Comparison of ENCODE assay signal across 23 cellular contexts in genomic region chr6:43954311-43955131, GRCh38.
DNase-seq lines count a peak whose midpoint lies in the region; ATAC-seq, FAIRE-seq and TF ChIP-seq lines count a peak whose summit lies in the region.
"Had no signal": no experiment of that assay in that cellular context is flagged by ENCODE, and none has a peak within 500 bp of the region (broad histone marks: within the 10 kb centered on the region; RNA-seq: fewer than 3 reads in every experiment).

No MANE protein-coding gene starts in this region.

- POLR2A ChIA-PET in K562 (lab: Yijun Ruan, JAX), result interaction anchor here (0.6 to 1.9 kb wide), 5 partner anchors 13 to 383 kb away, joined by 3 to 4 read pairs (median 4); no protein-coding TSS in a partner anchor

- H3K36me3 ChIP-seq in DND-41 (ENCODE audit: insufficient read depth, low read length), result no peaks in the 10 kb centered on the region
- H3K36me3 ChIP-seq in K562 (ENCODE audit: control insufficient read depth, insufficient read depth, low read length), result no peaks in the 10 kb centered on the region; the same call in 2 of the 3 replicates
- H3K36me3 ChIP-seq in right atrium auricular region, result no peaks in the 10 kb centered on the region
- no peaks in the 10 kb centered on the region for H3K36me3 ChIP-seq in sigmoid colon
- H3K36me3 ChIP-seq: vagina had no signal

- peaks cover 4% of the 10 kb centered on the region for H3K9me1 ChIP-seq in K562 (ENCODE audit: control insufficient read depth, insufficient read depth, low read length)

- no TSS peak for BruUV-seq in K562 (replicated peaks; lab: Mats Ljungman, UMichigan)

- no peak overlapping the region for H2AFZ ChIP-seq in DND-41 (ENCODE audit: low read depth, low read length)
- H2AFZ ChIP-seq in K562 (ENCODE audit: low read depth, low read length), result no peak overlapping the region

- no peak overlapping the region for H3K4me2 ChIP-seq in DND-41 (ENCODE audit: insufficient read depth, low read length)
- no peak overlapping the region for H3K4me2 ChIP-seq in K562 (ENCODE audit: insufficient read depth, low read length)
- H3K4me2 ChIP-seq: KMS-11 had no signal

- H3K79me2 ChIP-seq in DND-41 (ENCODE audit: insufficient read depth, low read length) (no peaks in the 10 kb centered on the region), K562 (ENCODE audit: control insufficient read depth, insufficient read depth, low read length) (no peaks in the 10 kb centered on the region)

- H3K9me3 ChIP-seq in DND-41 (ENCODE audit: insufficient read depth, low read length, severe bottlenecking) (no peaks in the 10 kb centered on the region), K562 (replicated peaks; ENCODE audit: control insufficient read depth, insufficient read depth, low read depth, low read length) (peaks cover 19% of the 10 kb centered on the region), right atrium auricular region (no peaks in the 10 kb centered on the region), sigmoid colon (no peaks in the 10 kb centered on the region)
- H3K9me3 ChIP-seq: vagina had no signal

- CTCF ChIA-PET in K562 (lab: Yijun Ruan, JAX; ENCODE audit: low intra/inter-chr PET ratio), result no interaction called here

- TF ChIP-seq POLR2A in K562 (conservative IDR thresholded peaks at IDR 0.05) (no peak), sigmoid colon (IDR thresholded peaks at IDR 0.05) (no peak)

- DNase-seq in DND-41, result peak; percentile 2
- no peak for DNase-seq in K562 (ENCODE audit: extremely low read depth in 1 of 4, low spot score in 3 of 4)
- DNase-seq in right atrium auricular region (ENCODE audit: low spot score), result peak; percentile 67
- DNase-seq in osteocyte (ENCODE audit: extremely low spot score, unreplicated experiment), result peak; percentile 75
- no peak for DNase-seq in D721Med (ENCODE audit: insufficient read length, low spot score)
- no peak for DNase-seq in sigmoid colon
- no peak for DNase-seq in putamen (ENCODE audit: low spot score)
- DNase-seq: activated naive CD4-positive, alpha-beta T cell treated with Interleukin-2 at 50 U/mL for 16 hours; activated T-cell treated with anti-CD3 and anti-CD28 coated beads, Interleukin-2, amount 50 U/mL, for 24 hours; effector memory CD8-positive, alpha-beta T cell; MV-4-11; NCI-H187; NCI-H2227 treated with DMSO at 0.1 percent for 48 hours; NCI-H748 treated with DMSO at 0.1 percent for 48 hours; SHP77 treated with DMSO at 0.1 percent for 48 hours; stimulated activated CD4-positive, alpha-beta T cell treated with anti-CD3 and anti-CD28 coated beads, Interleukin-15, amount 100 ng/mL, for 24 hours; substantia nigra had no signal

- no peak overlapping the region for H3K4me3 Mint-ChIP-seq in osteocyte (ENCODE audit: unreplicated experiment)
- H3K4me3 Mint-ChIP-seq: activated T-cell treated with anti-CD3 and anti-CD28 coated beads, Interleukin-2, amount 50 U/mL, for 24 hours; effector memory CD8-positive, alpha-beta T cell had no signal

- FAIRE-seq in K562 (lab: Jason Lieb, UNC) (no peak), D721Med (lab: Jason Lieb, UNC) (no peak)
- FAIRE-seq: astrocyte had no signal

- H4K20me1 ChIP-seq in DND-41 (ENCODE audit: insufficient read depth, low read length) (no peaks in the 10 kb centered on the region), K562 (replicated peaks; ENCODE audit: control insufficient read depth, insufficient read depth, low read length) (no peaks in the 10 kb centered on the region)

- no peak overlapping the region for H3K4me3 ChIP-seq in DND-41 (ENCODE audit: low read depth in 1 of 2, low read length in 2 of 2)
- H3K4me3 ChIP-seq in K562, result no peak overlapping the region
- H3K4me3 ChIP-seq in right atrium auricular region, result no peak overlapping the region
- no peak overlapping the region for H3K4me3 ChIP-seq in sigmoid colon
- H3K4me3 ChIP-seq: vagina had no signal

- no peak for TF ChIP-seq EP300 in K562 (IDR thresholded peaks at IDR 0.05; ENCODE audit: low read length)
- TF ChIP-seq EP300 in sigmoid colon (IDR thresholded peaks at IDR 0.05), result no peak

- TF ChIP-seq CTCF in DND-41 (IDR thresholded peaks at IDR 0.05; ENCODE audit: borderline replicate concordance, extremely low read depth, low read length, poor library complexity, severe bottlenecking) (no peak), K562 (IDR thresholded peaks at IDR 0.05 in 2 of 3, conservative IDR thresholded peaks at IDR 0.05 in 1 of 3; ENCODE audit: insufficient read depth in 2 of 3, low read depth in 1 of 3, low read length in 3 of 3) (no peak), right atrium auricular region (IDR thresholded peaks at IDR 0.05) (no peak), osteocyte (IDR thresholded peaks at IDR 0.05) (no peak), D721Med (IDR thresholded peaks at IDR 0.05; ENCODE audit: insufficient read depth, missing control alignments) (no peak), sigmoid colon (IDR thresholded peaks at IDR 0.05) (no peak)

- WGBS in K562 (ENCODE audit: insufficient coverage, low coverage, missing lambda C conversion rate), result 80% methylated on average over 11 of the region's 12 CpGs
- WGBS in sigmoid colon, 2 donors, result 89 to 91% methylated on average over 12 of the region's 12 CpGs

- no peaks in the 10 kb centered on the region for H3K4me1 ChIP-seq in DND-41 (ENCODE audit: insufficient read depth, low read length)
- H3K4me1 ChIP-seq in K562 (replicated peaks in 1 of 2; ENCODE audit: control insufficient read depth in 2 of 2, insufficient read depth in 2 of 2, low read length in 2 of 2), result peaks cover 21 to 29% of the 10 kb centered on the region in 2 experiments
- peaks cover 0 to 28% of the 10 kb centered on the region in 2 donors for H3K4me1 ChIP-seq in right atrium auricular region
- H3K4me1 ChIP-seq in sigmoid colon, result no peaks in the 10 kb centered on the region
- H3K4me1 ChIP-seq: vagina had no signal

- intact Hi-C loops in K562 (cut with micrococcal nuclease) (loop anchor here (5.0 kb wide), 2 partner anchors 53 to 287 kb away; no protein-coding TSS in a partner anchor), sigmoid colon (cut with DNase I) (no loop called here)

- H3K27ac ChIP-seq in DND-41 (ENCODE audit: low read length), result no peak overlapping the region
- H3K27ac ChIP-seq in K562 (ENCODE audit: extremely low read depth, low read depth, low read length), result no peak overlapping the region
- peak overlapping the region; percentile 83 to 84 for H3K27ac ChIP-seq in right atrium auricular region
- no peak overlapping the region for H3K27ac ChIP-seq in sigmoid colon
- H3K27ac ChIP-seq: C4-2B, KMS-11, vagina had no signal

- TF ChIP-seq RAD21 in K562 (CRISPR knock-in tag; conservative IDR thresholded peaks at IDR 0.05 in 1 of 2, IDR thresholded peaks at IDR 0.05 in 1 of 2), result no peak

- peaks cover 3% of the 10 kb centered on the region for H3K4me1 Mint-ChIP-seq in osteocyte (ENCODE audit: unreplicated experiment)

- peaks cover 14% of the 10 kb centered on the region for H3K27me3 ChIP-seq in DND-41 (ENCODE audit: insufficient read depth, low read length, poor library complexity)
- H3K27me3 ChIP-seq in K562 (ENCODE audit: control insufficient read depth in 2 of 2, insufficient read depth in 2 of 2, low read length in 2 of 2), result no peaks in the 10 kb centered on the region
- H3K27me3 ChIP-seq in right atrium auricular region, result no peaks in the 10 kb centered on the region
- H3K27me3 ChIP-seq in sigmoid colon, result no peaks in the 10 kb centered on the region
- H3K27me3 ChIP-seq: vagina had no signal

- peaks cover 19% of the 10 kb centered on the region for H3K27me3 Mint-ChIP-seq in osteocyte (ENCODE audit: unreplicated experiment)

- no peak for ATAC-seq in DND-41 (ENCODE audit: insufficient read depth, low read depth)
- ATAC-seq in K562, result no peak
- no peak for ATAC-seq in HG02973 (IDR thresholded peaks at IDR 0.05; ENCODE audit: unreplicated experiment)
- ATAC-seq: effector memory CD8-positive, alpha-beta T cell; left colon had no signal

- H3K9me3 Mint-ChIP-seq in osteocyte (ENCODE audit: unreplicated experiment), result peaks cover 12% of the 10 kb centered on the region
- H3K9me3 Mint-ChIP-seq: activated T-cell treated with anti-CD3 and anti-CD28 coated beads, Interleukin-2, amount 50 U/mL, for 24 hours had no signal

- H3K27ac Mint-ChIP-seq in osteocyte (ENCODE audit: unreplicated experiment), result no peak overlapping the region
- H3K27ac Mint-ChIP-seq: activated T-cell treated with anti-CD3 and anti-CD28 coated beads, Interleukin-2, amount 50 U/mL, for 24 hours; effector memory CD8-positive, alpha-beta T cell had no signal

- no peak overlapping the region for H3K9ac ChIP-seq in DND-41 (ENCODE audit: low read depth, low read length)
- no peak overlapping the region for H3K9ac ChIP-seq in K562 (ENCODE audit: insufficient read depth in 1 of 2, low read depth in 2 of 2, low read length in 2 of 2)
- H3K9ac ChIP-seq: KMS-11 had no signal

- peaks cover 4% of the 10 kb centered on the region for H3K36me3 Mint-ChIP-seq in osteocyte (ENCODE audit: unreplicated experiment)

- in situ Hi-C loops in K562 (cut with MboI), result loop anchor here (5.0 kb wide), 1 partner anchor 182 kb away; the partner anchor contains the start of gene VEGFA

TF ChIP-seq in K562, 482 proteins besides CTCF, POLR2A, EP300 and RAD21:
- TF ChIP-seq SIN3B (IDR thresholded peaks at IDR 0.05; ENCODE audit: low read depth) (no peak), ZNF395 (CRISPR knock-in tag; IDR thresholded peaks at IDR 0.05) (0 out of 2 replicates have a peak, but pooled peaks have one; percentile 31)

Comparison
In these comparisons a context has a peak if more than half of its experiments do, and no peak if none do; other contexts are left out.
1. DNase-seq: peak in DND-41 (single experiment), right atrium auricular region (single experiment) and osteocyte (single experiment); none in K562 (0 of 4), D721Med (single experiment), sigmoid colon (single experiment) and putamen (single experiment).
2. H3K27ac ChIP-seq: peak in right atrium auricular region (2 of 2); none in DND-41 (single experiment), K562 (single experiment) and sigmoid colon (0 of 4).